ENCODE assay signal across 8 cellular contexts in the genomic region with DNA sequence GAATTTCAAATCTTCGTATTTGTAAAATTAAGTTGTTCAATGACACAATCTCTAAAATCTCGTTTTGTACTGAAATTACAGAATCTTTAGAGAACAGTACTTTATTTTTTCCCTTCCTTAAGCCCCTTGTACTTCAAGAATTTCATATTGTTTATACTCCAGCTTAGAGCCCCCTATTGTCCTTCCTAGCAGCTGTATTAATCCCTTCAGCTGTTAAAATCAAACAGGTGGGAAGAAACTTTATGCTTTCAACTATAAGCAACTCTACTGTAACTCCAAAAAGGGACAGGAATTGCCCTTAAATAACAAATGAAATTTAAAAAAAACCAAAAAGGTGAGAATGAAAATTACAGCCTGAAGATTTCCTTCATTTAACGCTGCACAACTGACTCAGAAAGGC. TPM values are rescaled to one million over a fixed set of nuclear protein-coding genes. Genes with fewer than 3 reads are reported as not detected.
DNase-seq lines count a peak whose midpoint lies in the region; ATAC-seq and TF ChIP-seq lines count a peak whose summit lies in the region.

No MANE protein-coding gene starts in this region.

- ATAC-seq in GM19455 (IDR thresholded peaks at IDR 0.05; ENCODE audit: unreplicated experiment): no peak
- no peak for ATAC-seq in HG03196 (IDR thresholded peaks at IDR 0.05; ENCODE audit: unreplicated experiment)

- no peaks in the 10 kb centered on the region for H3K9me3 Mint-ChIP-seq in MCF 10A (ENCODE audit: unreplicated experiment)

- POLR2A ChIA-PET in MCF 10A (lab: Yijun Ruan, JAX): interaction anchor here (0.6 to 4.8 kb wide), 15 partner anchors 16 to 585 kb away, joined by 3 to 137 read pairs (median 5); partner anchors contain the start of genes ATP5F1B, BAZ2A, PRIM1 and PTGES3

- TF ChIP-seq CTCF in right atrium auricular region (IDR thresholded peaks at IDR 0.05): no peak
- no peak for TF ChIP-seq CTCF in MCF 10A (IDR thresholded peaks at IDR 0.05; ENCODE audit: unreplicated experiment)

- H3K9ac ChIP-seq in mucosa of stomach (ENCODE audit: low read length): peak overlapping the region; percentile 29

- H3K27me3 ChIP-seq in right atrium auricular region (no peaks in the 10 kb centered on the region), mucosa of stomach (ENCODE audit: control insufficient read depth, insufficient read depth, low read length) (no peaks in the 10 kb centered on the region)

- peak overlapping the region; percentile 91 for H3K4me3 Mint-ChIP-seq in MCF 10A (ENCODE audit: unreplicated experiment)

- CTCF ChIA-PET in MCF 10A (lab: Yijun Ruan, JAX): interaction anchor here (0.5 to 2.1 kb wide), 3 partner anchors 14 to 285 kb away, joined by 3 to 5 read pairs (median 3); no protein-coding TSS in a partner anchor

- H3K27me3 Mint-ChIP-seq in MCF 10A (ENCODE audit: insufficient read depth, unreplicated experiment): no peaks in the 10 kb centered on the region

- H3K4me1 ChIP-seq in right atrium auricular region (peaks cover 0 to 64% of the 10 kb centered on the region in 2 donors), mucosa of stomach (ENCODE audit: control insufficient read depth, insufficient read depth, low read length) (peaks cover 48% of the 10 kb centered on the region)

- H3K4me1 Mint-ChIP-seq in MCF 10A (ENCODE audit: insufficient read depth, unreplicated experiment): peaks cover 45% of the 10 kb centered on the region

- peak overlapping the region; percentile 97 for H3K27ac Mint-ChIP-seq in MCF 10A (ENCODE audit: low read depth, unreplicated experiment)

- intact Hi-C loops in cardiac septum (cut with DNase I): no loop called here
- intact Hi-C loops in MCF 10A (cut with micrococcal nuclease): no loop called here

- DNase-seq in right atrium auricular region (ENCODE audit: low spot score) (no peak), cardiac septum (ENCODE audit: low spot score) (no peak), MCF 10A (ENCODE audit: unreplicated experiment) (no peak), RKO (ENCODE audit: low spot score) (no peak), NCI-H526 (lab: John Stamatoyannopoulos, UW) (no peak)

- H3K27ac ChIP-seq in right atrium auricular region: peak overlapping the region; percentile 95 to 96

- no TSS peak for BruUV-seq in MCF 10A (replicated peaks; lab: Mats Ljungman, UMichigan)

- H3K9me3 ChIP-seq in right atrium auricular region (no peaks in the 10 kb centered on the region), mucosa of stomach (ENCODE audit: control insufficient read depth, low read length) (no peaks in the 10 kb centered on the region)

- peak overlapping the region; percentile 76 to 83 for H3K4me3 ChIP-seq in right atrium auricular region
- no peak overlapping the region for H3K4me3 ChIP-seq in mucosa of stomach (ENCODE audit: low read length)

- H3K36me3 ChIP-seq in right atrium auricular region (peaks cover 30% of the 10 kb centered on the region), mucosa of stomach (ENCODE audit: control insufficient read depth, insufficient read depth, low read length) (peaks cover 4% of the 10 kb centered on the region)

- H3K36me3 Mint-ChIP-seq in MCF 10A (ENCODE audit: insufficient read depth, unreplicated experiment): peaks cover 64% of the 10 kb centered on the region

RNA-seq across cellular contexts. Expression of gene NACA, which starts 1.7 kb away (rescaled TPM):
- total RNA-seq in right atrium auricular region (100 to 1,000 TPM; 529 to 636 TPM), cardiac septum (441 TPM), MCF 10A (2022) (1,274 and 1,490 TPM in 2 replicates)

RNA-seq across cellular contexts. Expression of gene PRIM1, which starts 28.8 kb away (rescaled TPM):
- total RNA-seq in right atrium auricular region: 1 to 10 TPM; 2.2 to 2.6 TPM
- 2.0 TPM for total RNA-seq in cardiac septum
- total RNA-seq in MCF 10A (2022): 3.5 and 7.8 TPM in 2 replicates

RNA-seq across cellular contexts. Expression of gene PTGES3, which starts 35.3 kb away (rescaled TPM):
- total RNA-seq in right atrium auricular region (10 to 100 TPM; 69.6 to 71.1 TPM), cardiac septum (121 TPM), MCF 10A (2022) (212 and 228 TPM in 2 replicates)

RNA-seq across cellular contexts. Expression of gene HSD17B6, which starts 39.8 kb away (rescaled TPM):
- total RNA-seq in right atrium auricular region (1 to 10 TPM in 1 of 2 donors, under 1 TPM in 1; 0.41 to 4.8 TPM), cardiac septum (not detected), MCF 10A (2022) (0.37 and 1.3 TPM in 2 replicates)
